ENCODE assay signal across 23 cellular contexts in genomic region chr20:58483470-58483869, GRCh38. TPM values are rescaled to one million over a fixed set of nuclear protein-coding genes. Genes with fewer than 3 reads are reported as not detected.
"Had no signal": no experiment of that assay in that cellular context is flagged by ENCODE, and none has a peak within 500 bp of the region (broad histone marks: within the 10 kb centered on the region; RNA-seq: fewer than 3 reads in every experiment).

No MANE protein-coding gene starts in this region.

- H3K27ac Mint-ChIP-seq: dendritic cell treated with granulocyte-macrophage colony-stimulating factor and Interleukin-4, amounts not matched to agents 40 ng/mL and 50 ng/mL, for 4 days; immature natural killer cell; naive thymus-derived CD4-positive, alpha-beta T cell; natural killer cell had no signal

- H3K9me3 ChIP-seq: colonic mucosa had no signal

- H3K4me3 ChIP-seq: colonic mucosa, esophagus muscularis mucosa, gastroesophageal sphincter, heart left ventricle, hepatocyte, left lung, lower lobe of right lung had no signal

- H3K27me3 ChIP-seq: colonic mucosa, esophagus muscularis mucosa, foreskin keratinocyte, gastroesophageal sphincter, heart left ventricle, hepatocyte had no signal

- H3K36me3 ChIP-seq: colonic mucosa, esophagus muscularis mucosa, gastroesophageal sphincter, heart left ventricle, left lung, lower lobe of right lung had no signal

- H3K4me1 ChIP-seq: colonic mucosa, foreskin keratinocyte, left lung, lower lobe of right lung had no signal

- H3K27ac ChIP-seq: colonic mucosa, esophagus muscularis mucosa, foreskin keratinocyte, gastroesophageal sphincter, heart left ventricle, hepatocyte, left lung, lower lobe of right lung had no signal

- H3K4me3 Mint-ChIP-seq: dendritic cell treated with granulocyte-macrophage colony-stimulating factor and Interleukin-4, amounts not matched to agents 40 ng/mL and 50 ng/mL, for 4 days; immature natural killer cell; naive thymus-derived CD4-positive, alpha-beta T cell; natural killer cell had no signal

- DNase-seq: colonic mucosa; cortex of kidney; effector CD8-positive, alpha-beta T cell; foreskin keratinocyte; heart left ventricle; hypothalamus; immature natural killer cell; left cardiac atrium; left lung; left ventricle myocardium superior; lower lobe of right lung; mesenchymal stem cell; midbrain; naive thymus-derived CD4-positive, alpha-beta T cell; natural killer cell had no signal

- ATAC-seq: foreskin keratinocyte; gastroesophageal sphincter; heart left ventricle; left cardiac atrium; left lung; left ventricle myocardium superior; lower lobe of right lung; naive thymus-derived CD4-positive, alpha-beta T cell; natural killer cell had no signal

- H3K4me1 Mint-ChIP-seq: immature natural killer cell, natural killer cell had no signal

RNA-seq across cellular contexts. Expression of gene APCDD1L, which starts 31.7 kb away (rescaled TPM):
- total RNA-seq: dermis microvascular lymphatic vessel endothelial cell; frontal cortex; lower lobe of right lung; lung microvascular endothelial cell; mononuclear cell; naive thymus-derived CD4-positive, alpha-beta T cell; natural killer cell had no signal
- polyA plus RNA-seq: hepatocyte, immature natural killer cell had no signal
